ENCODE assay signal across 15 cellular contexts in genomic region chr10:84354623-84355022, GRCh38.
"Had no signal": no experiment of that assay in that cellular context is flagged by ENCODE, and none has a peak within 500 bp of the region (broad histone marks: within the 10 kb centered on the region; RNA-seq: fewer than 3 reads in every experiment).

No MANE protein-coding gene starts in this region.

- DNase-seq: activated CD4-positive, alpha-beta T cell treated with anti-CD3 and anti-CD28 coated beads, Interleukin-2, amount 50 U/mL, for 1 hour; activated CD4-positive, CD25-positive, alpha-beta regulatory T cell; activated gamma-delta T cell; activated T-cell treated with anti-CD3 and anti-CD28 coated beads for 4 hours; aorta; cerebellar nuclear complex; effector CD8-positive, alpha-beta T cell; foreskin melanocyte; kidney glomerular epithelial cell; mesendoderm; right cardiac atrium; T-helper 2 cell had no signal

- H3K36me3 ChIP-seq: prostate gland, thoracic aorta had no signal

- H3K27ac ChIP-seq: epithelial cell of prostate, prostate gland, thoracic aorta had no signal

- H3K9me3 ChIP-seq: prostate gland, thoracic aorta had no signal

- H3K4me3 ChIP-seq: prostate gland, thoracic aorta had no signal

- ATAC-seq: right cardiac atrium had no signal
